In genomic region chr9:75739884-75740611, GRCh38 we compare ENCODE assay signal across 19 cellular contexts.
DNase-seq lines count a peak whose midpoint lies in the region; TF ChIP-seq lines count a peak whose summit lies in the region.
"Had no signal": no experiment of that assay in that cellular context is flagged by ENCODE, and none has a peak within 500 bp of the region (broad histone marks: within the 10 kb centered on the region; RNA-seq: fewer than 3 reads in every experiment).

No MANE protein-coding gene starts in this region.

- H3K9me3 Mint-ChIP-seq in endodermal cell (no peaks in the 10 kb centered on the region), neural progenitor cell (no peaks in the 10 kb centered on the region)

- WGBS in endodermal cell (ENCODE audit: insufficient coverage in 1 of 2, insufficient read length in 1 of 2), 2 experiments, result 76 to 100% methylated on average over 1 to 4 of the region's 4 CpGs

- H2AFZ ChIP-seq in neural progenitor cell (replicated peaks), result no peak overlapping the region
- H2AFZ ChIP-seq: PC-9 had no signal

- no peaks in the 10 kb centered on the region for H3K27me3 Mint-ChIP-seq in endodermal cell (ENCODE audit: insufficient read depth)
- peaks cover 2% of the 10 kb centered on the region for H3K27me3 Mint-ChIP-seq in neural progenitor cell (ENCODE audit: insufficient read depth, low read depth)

- H3F3A ChIP-seq in neural progenitor cell (ENCODE audit: low read depth), result no peaks in the 10 kb centered on the region

- H3K9me3 ChIP-seq in endodermal cell (ENCODE audit: control insufficient read depth, low read length) (no peaks in the 10 kb centered on the region), neural progenitor cell (ENCODE audit: low read depth) (no peaks in the 10 kb centered on the region), tibial artery (no peaks in the 10 kb centered on the region)
- H3K9me3 ChIP-seq: SJSA1 had no signal

- H3K4me3 ChIP-seq in endodermal cell (ENCODE audit: low read length), result no peak overlapping the region
- no peak overlapping the region for H3K4me3 ChIP-seq in neural progenitor cell
- no peak overlapping the region for H3K4me3 ChIP-seq in tibial artery
- H3K4me3 ChIP-seq: K562, PC-9, SJSA1 had no signal

- H3K36me3 ChIP-seq in endodermal cell (ENCODE audit: control insufficient read depth, insufficient read depth, low read length), result no peaks in the 10 kb centered on the region
- no peaks in the 10 kb centered on the region for H3K36me3 ChIP-seq in neural progenitor cell
- no peaks in the 10 kb centered on the region for H3K36me3 ChIP-seq in tibial artery
- H3K36me3 ChIP-seq: SJSA1 had no signal

- H3K27ac ChIP-seq in endodermal cell (ENCODE audit: low read depth, low read length), result peak overlapping the region; percentile 55
- H3K27ac ChIP-seq in neural progenitor cell, result no peak overlapping the region
- H3K27ac ChIP-seq in tibial artery, result peak overlapping the region in 1 of 2 donors; percentile 37
- H3K27ac ChIP-seq: PC-9, SJSA1 had no signal

- intact Hi-C loops in tibial artery (cut with DNase I; ENCODE audit: low total_unique reads), result no loop called here

- no peaks in the 10 kb centered on the region for H3K79me2 ChIP-seq in neural progenitor cell (ENCODE audit: low read depth)

- H3K4me2 ChIP-seq in neural progenitor cell, result no peak overlapping the region
- H3K4me2 ChIP-seq: PC-9 had no signal

- no peaks in the 10 kb centered on the region for H4K20me1 ChIP-seq in neural progenitor cell (ENCODE audit: low read depth)

- H3K4me3 Mint-ChIP-seq in endodermal cell (no peak overlapping the region), neural progenitor cell (no peak overlapping the region)
- H3K4me3 Mint-ChIP-seq: HFFc6 had no signal

- no peaks in the 10 kb centered on the region for H3K27me3 ChIP-seq in endodermal cell (ENCODE audit: control insufficient read depth, insufficient read depth, low read length, poor library complexity, severe bottlenecking)
- H3K27me3 ChIP-seq in neural progenitor cell, result no peaks in the 10 kb centered on the region
- no peaks in the 10 kb centered on the region for H3K27me3 ChIP-seq in tibial artery
- H3K27me3 ChIP-seq: SJSA1 had no signal

- H3K4me1 ChIP-seq in endodermal cell (ENCODE audit: control insufficient read depth, insufficient read depth, low read length) (no peaks in the 10 kb centered on the region), neural progenitor cell (peaks cover 9% of the 10 kb centered on the region), tibial artery (peaks cover 0 to 12% (median 0%) of the 10 kb centered on the region in 4 donors)
- H3K4me1 ChIP-seq: SJSA1 had no signal

- TF ChIP-seq CTCF in endodermal cell (conservative IDR thresholded peaks at IDR 0.05), result no peak
- no peak for TF ChIP-seq CTCF in neural progenitor cell (IDR thresholded peaks at IDR 0.05)
- no peak for TF ChIP-seq CTCF in tibial artery (IDR thresholded peaks at IDR 0.05)
- no peak for TF ChIP-seq CTCF in GM20000 (IDR thresholded peaks at IDR 0.05; ENCODE audit: extremely low read depth, missing control alignments)

- H3K36me3 Mint-ChIP-seq in endodermal cell (ENCODE audit: low read depth) (no peaks in the 10 kb centered on the region), neural progenitor cell (no peaks in the 10 kb centered on the region)

- H3K4me1 Mint-ChIP-seq in endodermal cell, result no peaks in the 10 kb centered on the region
- H3K4me1 Mint-ChIP-seq in neural progenitor cell, result no peaks in the 10 kb centered on the region

- no peak overlapping the region for H3K9ac ChIP-seq in endodermal cell (ENCODE audit: extremely low read depth, low read length, poor library complexity, severe bottlenecking)
- H3K9ac ChIP-seq in neural progenitor cell, result no peak overlapping the region

- DNase-seq in NCI-H82 (lab: John Stamatoyannopoulos, UW) (peak; percentile 6), NCI-H82 treated with DMSO at 0.1 percent for 48 hours (lab: John Stamatoyannopoulos, UW; ENCODE audit: unreplicated experiment) (no peak), endodermal cell (no peak), neural progenitor cell (ENCODE audit: low spot score) (peak; percentile 53), tibial artery (peak; percentile 32 to 60), GM20000 (ENCODE audit: low spot score) (no peak), OCI-M2 (lab: John Stamatoyannopoulos, UW; ENCODE audit: unreplicated experiment) (no peak)
- DNase-seq in activated CD4-positive, alpha-beta T cell treated with anti-CD3 and anti-CD28 coated beads for 1 hour, result no peak
- DNase-seq: 8988T, COR-L47, GDM1, HFFc6, MV-4-11, NCI-H1694 treated with DMSO at 0.1 percent for 48 hours, NCI-H226, NCI-H524, PC-9 had no signal

- H3K27ac Mint-ChIP-seq in endodermal cell, result no peak overlapping the region
- H3K27ac Mint-ChIP-seq in neural progenitor cell, result no peak overlapping the region
- H3K27ac Mint-ChIP-seq: HFFc6 had no signal

Comparison
In these comparisons a context has a peak if more than half of its experiments do, and no peak if none do; other contexts are left out.
1. DNase-seq: peak in NCI-H82 (single experiment), neural progenitor cell (single experiment) and tibial artery (2 of 2); none in NCI-H82 treated with DMSO at 0.1 percent for 48 hours (single experiment), endodermal cell (single experiment), GM20000 (single experiment), OCI-M2 (single experiment) and activated CD4-positive, alpha-beta T cell treated with anti-CD3 and anti-CD28 coated beads for 1 hour (single experiment).